15 cellular contexts compared by ENCODE assay signal in genomic region chr2:171034315-171034714, GRCh38.
"Had no signal": no experiment of that assay in that cellular context is flagged by ENCODE, and none has a peak within 500 bp of the region (broad histone marks: within the 10 kb centered on the region; RNA-seq: fewer than 3 reads in every experiment).

No MANE protein-coding gene starts in this region.

- H3K4me1 ChIP-seq: heart left ventricle, parathyroid adenoma, sigmoid colon had no signal

- ATAC-seq: activated naive CD4-positive, alpha-beta T cell treated with anti-CD3 and anti-CD28 coated beads, Interleukin-2, amount 50 U/mL, for 72 hours; heart left ventricle; left lobe of liver; naive thymus-derived CD8-positive, alpha-beta T cell; stimulated activated naive CD8-positive, alpha-beta T cell treated with anti-CD3 and anti-CD28 coated beads, Interleukin-15, amount 100 ng/mL, for 72 hours had no signal

- H3K27me3 ChIP-seq: heart left ventricle, sigmoid colon had no signal

- H3K9me3 ChIP-seq: heart left ventricle, sigmoid colon had no signal

- H2AFZ ChIP-seq: parathyroid adenoma had no signal

- H3K9ac ChIP-seq: parathyroid adenoma had no signal

- DNase-seq: activated CD4-positive, alpha-beta memory T cell treated with anti-CD3 and anti-CD28 coated beads for 36 hours; activated CD4-positive, CD25-positive, alpha-beta regulatory T cell; activated effector memory CD4-positive, alpha-beta T cell treated with Interleukin-2 at 50 U/mL for 16 hours; activated T-cell treated with anti-CD3 and anti-CD28 coated beads, Interleukin-2, amount 50 U/mL, for 24 hours; caudate nucleus; effector CD4-positive, alpha-beta T cell; heart left ventricle; naive thymus-derived CD8-positive, alpha-beta T cell; sigmoid colon; stimulated activated CD4-positive, alpha-beta T cell treated with anti-CD3 and anti-CD28 coated beads, Interleukin-1b, Interleukin-23, amount 100 ng/mL, for 48 hours; stimulated activated naive CD8-positive, alpha-beta T cell treated with anti-CD3 and anti-CD28 coated beads, Interleukin-15, amount 100 ng/mL, for 72 hours had no signal

- H3K79me2 ChIP-seq: parathyroid adenoma had no signal

- H3K27ac ChIP-seq: coronary artery, heart left ventricle, parathyroid adenoma, sigmoid colon had no signal

- H3K4me3 ChIP-seq: coronary artery, heart left ventricle, sigmoid colon had no signal
